28 cellular contexts compared by ENCODE assay signal in genomic region chr17:78432226-78432894, GRCh38. TPM values are rescaled to one million over a fixed set of nuclear protein-coding genes. Genes with fewer than 3 reads are reported as not detected.
A peak's percentile ranks its signal among the peaks of the same experiment; 100 is the strongest.
DNase-seq lines count a peak whose midpoint lies in the region; FAIRE-seq and TF ChIP-seq lines count a peak whose summit lies in the region.
"Had no signal": no experiment of that assay in that cellular context is flagged by ENCODE, and none has a peak within 500 bp of the region (broad histone marks: within the 10 kb centered on the region; RNA-seq: fewer than 3 reads in every experiment).

No MANE protein-coding gene starts in this region.

- H3K27me3 ChIP-seq in thyroid gland = no peaks in the 10 kb centered on the region

- peak; percentile 51 for DNase-seq in activated CD4-positive, alpha-beta T cell treated with anti-CD3 and anti-CD28 coated beads, Interleukin-2, amount 10 ng/mL, durations not matched to agents 24 days and 14 days
- DNase-seq in activated CD4-positive, alpha-beta T cell treated with anti-CD3 and anti-CD28 coated beads, Interleukin-2, amount 50 U/mL, for 4 hours = no peak
- DNase-seq in globus pallidus (ENCODE audit: low spot score) (peak; percentile 93), midbrain (lab: John Stamatoyannopoulos, UW) (peak; percentile 76), thyroid gland (peak; percentile 41 to 44), H4 (ENCODE audit: low spot score) (no peak), ACHN (no peak), RCC 7860 (ENCODE audit: low spot score) (no peak)
- DNase-seq: activated CD4-positive, alpha-beta T cell treated with anti-CD3 and anti-CD28 coated beads, Interleukin-2, amount 10 ng/mL, durations not matched to agents 7 days and 5 days; effector CD4-positive, alpha-beta T cell; EL; foreskin melanocyte; NCI-H1105; NCI-H2081; NCI-H510A treated with DMSO at 0.1 percent for 48 hours; SK-N-SH; spleen; stimulated activated CD4-positive, alpha-beta T cell treated with anti-CD3 and anti-CD28 coated beads, Interleukin-4, amount 100 ng/mL, for 24 hours; stimulated activated naive CD4-positive, alpha-beta T cell treated with Interleukin-2 at 50 U/mL for 16 hours had no signal

- no peaks in the 10 kb centered on the region for H3K9me3 ChIP-seq in thyroid gland
- H3K9me3 ChIP-seq: SK-N-SH, spleen, tibial nerve had no signal

- H3K4me1 ChIP-seq in thyroid gland = peaks cover 0 to 19% of the 10 kb centered on the region in 2 donors

- H3K36me3 ChIP-seq in thyroid gland = peaks cover 0 to 2% of the 10 kb centered on the region in 2 donors

- H3K4me3 Mint-ChIP-seq in activated CD4-positive, alpha-beta T cell treated with anti-CD3 and anti-CD28 coated beads, Interleukin-2, amount 10 ng/mL, durations not matched to agents 24 days and 14 days = no peak overlapping the region
- H3K4me3 Mint-ChIP-seq: activated CD4-positive, alpha-beta T cell treated with anti-CD3 and anti-CD28 coated beads, Interleukin-2, amount 10 ng/mL, durations not matched to agents 7 days and 5 days; activated naive CD4-positive, alpha-beta T cell treated with anti-CD3 and anti-CD28 coated beads, Interleukin-2, amount 50 U/mL, for 24 hours; mesothelial cell of epicardium; nephron; T-helper 2 cell treated with Interferon-gamma antibody and Interleukin-4, amounts not matched to agents 5 μg/mL and 100 μg/mL, for 36 hours had no signal

- no peak overlapping the region for H3K4me3 ChIP-seq in thyroid gland (replicated peaks in 1 of 3)
- H3K4me3 ChIP-seq: spleen, tibial nerve had no signal

- intact Hi-C loops in activated CD4-positive, alpha-beta T cell treated with anti-CD3 and anti-CD28 coated beads, Interleukin-2, amount 10 ng/mL, durations not matched to agents 24 days and 14 days (cut with micrococcal nuclease) = no loop called here
- intact Hi-C loops in thyroid gland (cut with DNase I) = no loop called here

- no peak overlapping the region for H3K27ac Mint-ChIP-seq in activated CD4-positive, alpha-beta T cell treated with anti-CD3 and anti-CD28 coated beads, Interleukin-2, amount 10 ng/mL, durations not matched to agents 24 days and 14 days
- H3K27ac Mint-ChIP-seq: activated CD4-positive, alpha-beta T cell treated with anti-CD3 and anti-CD28 coated beads, Interleukin-2, amount 10 ng/mL, durations not matched to agents 7 days and 5 days; mesothelial cell of epicardium; T-helper 2 cell treated with Interferon-gamma antibody and Interleukin-4, amounts not matched to agents 5 μg/mL and 100 μg/mL, for 36 hours had no signal

- no peaks in the 10 kb centered on the region for H3K4me1 Mint-ChIP-seq in activated CD4-positive, alpha-beta T cell treated with anti-CD3 and anti-CD28 coated beads, Interleukin-2, amount 10 ng/mL, durations not matched to agents 24 days and 14 days
- H3K4me1 Mint-ChIP-seq: activated CD4-positive, alpha-beta T cell treated with anti-CD3 and anti-CD28 coated beads, Interleukin-2, amount 10 ng/mL, durations not matched to agents 7 days and 5 days; activated naive CD4-positive, alpha-beta T cell treated with anti-CD3 and anti-CD28 coated beads, Interleukin-2, amount 50 U/mL, for 24 hours had no signal

- peaks cover 15% of the 10 kb centered on the region for H3K36me3 Mint-ChIP-seq in activated CD4-positive, alpha-beta T cell treated with anti-CD3 and anti-CD28 coated beads, Interleukin-2, amount 10 ng/mL, durations not matched to agents 24 days and 14 days (ENCODE audit: low read depth)

- WGBS in thyroid gland, 2 donors = 54 to 59% methylated on average over 10 to 13 of the region's 15 CpGs

- no peak for TF ChIP-seq CTCF in thyroid gland (IDR thresholded peaks at IDR 0.05)

- in situ Hi-C loops in ACHN (cut with HindIII; ENCODE audit: low pct_ligation_motif_present, low pct_unique_long_range_greater_than_20kb, low sequenced_read_pairs) = no loop called here

- H3K27me3 Mint-ChIP-seq in activated CD4-positive, alpha-beta T cell treated with anti-CD3 and anti-CD28 coated beads, Interleukin-2, amount 10 ng/mL, durations not matched to agents 24 days and 14 days = no peaks in the 10 kb centered on the region
- H3K27me3 Mint-ChIP-seq: activated naive CD4-positive, alpha-beta T cell treated with anti-CD3 and anti-CD28 coated beads, Interleukin-2, amount 50 U/mL, for 24 hours had no signal

- no peak for FAIRE-seq in RCC 7860 (lab: Jason Lieb, UNC)
- FAIRE-seq: A204.1, GM19239 had no signal

- no peak for TF ChIP-seq POLR2A in thyroid gland (IDR thresholded peaks at IDR 0.05)

- no peak overlapping the region for H3K27ac ChIP-seq in thyroid gland
- H3K27ac ChIP-seq: C4-2B, spleen, tibial nerve, VCaP had no signal

- no peaks in the 10 kb centered on the region for H3K9me3 Mint-ChIP-seq in activated CD4-positive, alpha-beta T cell treated with anti-CD3 and anti-CD28 coated beads, Interleukin-2, amount 10 ng/mL, durations not matched to agents 24 days and 14 days
- H3K9me3 Mint-ChIP-seq: activated CD4-positive, alpha-beta T cell treated with anti-CD3 and anti-CD28 coated beads, Interleukin-2, amount 10 ng/mL, durations not matched to agents 7 days and 5 days; activated naive CD4-positive, alpha-beta T cell treated with anti-CD3 and anti-CD28 coated beads, Interleukin-2, amount 50 U/mL, for 24 hours; mesothelial cell of epicardium; nephron; T-helper 2 cell treated with Interferon-gamma antibody and Interleukin-4, amounts not matched to agents 5 μg/mL and 100 μg/mL, for 36 hours had no signal

RNA-seq across cellular contexts. Expression of gene PGS1, which starts 53.9 kb away (rescaled TPM):
- total RNA-seq in activated CD4-positive, alpha-beta T cell treated with anti-CD3 and anti-CD28 coated beads, Interleukin-2, amount 10 ng/mL, durations not matched to agents 24 days and 14 days = 65.6 and 67.8 TPM in 2 replicates
- total RNA-seq in thyroid gland = 10 to 100 TPM; 41.2 to 87.2 (median 69.1) TPM
- 20.4 and 27.5 TPM in 2 replicates for total RNA-seq in H4 (2014; rRNA removed; shearing (Covaris generic))

Comparison
In these comparisons a context has a peak if more than half of its experiments do, and no peak if none do; other contexts are left out.
1. DNase-seq: peak in activated CD4-positive, alpha-beta T cell treated with anti-CD3 and anti-CD28 coated beads, Interleukin-2, amount 10 ng/mL, durations not matched to agents 24 days and 14 days (single experiment), globus pallidus (single experiment), midbrain (single experiment) and thyroid gland (2 of 2); none in activated CD4-positive, alpha-beta T cell treated with anti-CD3 and anti-CD28 coated beads, Interleukin-2, amount 50 U/mL, for 4 hours (0 of 2), H4 (single experiment), ACHN (single experiment) and RCC 7860 (single experiment).